In genomic region chr2:188132385-188132784, GRCh38 we compare ENCODE assay signal across 1 cellular context.
TF ChIP-seq lines count a peak whose summit lies in the region.

No MANE protein-coding gene starts in this region.

TF ChIP-seq in HCT116, 20 proteins besides CTCF, POLR2A, EP300 and RAD21 (continued from another document):
- TF ChIP-seq ZBTB33 (IDR thresholded peaks at IDR 0.05; ENCODE audit: extremely low read depth, insufficient replicate concordance, low read length) (no peak), SP1 (IDR thresholded peaks at IDR 0.05; ENCODE audit: low read depth) (no peak), EGR1 (IDR thresholded peaks at IDR 0.05; ENCODE audit: low read depth) (no peak), JUND (IDR thresholded peaks at IDR 0.05) (no peak), TCF7L2 (IDR thresholded peaks at IDR 0.05; ENCODE audit: borderline replicate concordance, extremely low read depth, insufficient read depth, insufficient read length) (no peak), SRF (IDR thresholded peaks at IDR 0.05; ENCODE audit: low read depth) (no peak), ZNF274 (IDR thresholded peaks at IDR 0.05; ENCODE audit: low read depth, low read length) (no peak), SIN3A (IDR thresholded peaks at IDR 0.05; ENCODE audit: low read depth) (no peak), CEBPB (IDR thresholded peaks at IDR 0.05; ENCODE audit: low read depth) (no peak), CBX3 (IDR thresholded peaks at IDR 0.05; ENCODE audit: low read depth) (no peak), FOSL1 (IDR thresholded peaks at IDR 0.05; ENCODE audit: low read depth) (no peak)
